19 cellular contexts compared by ENCODE assay signal in genomic region chr5:138947780-138948179, GRCh38.
"Had no signal": no experiment of that assay in that cellular context is flagged by ENCODE, and none has a peak within 500 bp of the region (broad histone marks: within the 10 kb centered on the region; RNA-seq: fewer than 3 reads in every experiment).

No MANE protein-coding gene starts in this region.

- H3K27me3 ChIP-seq: ascending aorta, foreskin keratinocyte, suprapubic skin, upper lobe of left lung had no signal

- H3K36me3 Mint-ChIP-seq: natural killer cell treated with Interleukin-12 subunit alpha and Interleukin-12 subunit beta and Interleukin-15 and Interleukin-18, amount 100 ng/mL, for 72 hours had no signal

- DNase-seq: activated CD4-positive, alpha-beta T cell treated with anti-CD3 and anti-CD28 coated beads, Interleukin-2, amount 10 ng/mL, durations not matched to agents 7 days and 5 days; activated CD8-positive, alpha-beta memory T cell treated with anti-CD3 and anti-CD28 coated beads, Interleukin-2, amount 50 U/mL, for 4 hours; activated naive CD4-positive, alpha-beta T cell treated with anti-CD3 and anti-CD28 coated beads, Interleukin-2, amount 50 U/mL, for 16 hours; activated T-cell treated with anti-CD3 and anti-CD28 coated beads, Interleukin-2, amount 50 U/mL, for 4 hours; foreskin keratinocyte; hypothalamus; islet precursor cell; occipital lobe; right cardiac atrium; T1000 had no signal

- H3K4me1 ChIP-seq: foreskin keratinocyte had no signal

- H3K9me3 Mint-ChIP-seq: activated CD4-positive, alpha-beta T cell treated with anti-CD3 and anti-CD28 coated beads, Interleukin-2, amount 10 ng/mL, durations not matched to agents 7 days and 5 days; activated T-cell treated with anti-CD3 and anti-CD28 coated beads, Interleukin-2, amount 50 U/mL, for 4 hours; mesothelial cell of epicardium; natural killer cell treated with Interleukin-12 subunit alpha and Interleukin-12 subunit beta and Interleukin-15 and Interleukin-18, amount 100 ng/mL, for 72 hours; stimulated activated naive CD8-positive, alpha-beta T cell treated with anti-CD3 and anti-CD28 coated beads, Interleukin-15, Interleukin-2, amounts not matched to agents 100 ng/mL and 50 ng/mL, for 24 hours had no signal

- H3K27me3 Mint-ChIP-seq: activated CD4-positive, alpha-beta T cell treated with anti-CD3 and anti-CD28 coated beads, Interleukin-2, amount 10 ng/mL, durations not matched to agents 7 days and 5 days; natural killer cell treated with Interleukin-12 subunit alpha and Interleukin-12 subunit beta and Interleukin-15 and Interleukin-18, amount 100 ng/mL, for 72 hours; stimulated activated naive CD8-positive, alpha-beta T cell treated with anti-CD3 and anti-CD28 coated beads, Interleukin-15, Interleukin-2, amounts not matched to agents 100 ng/mL and 50 ng/mL, for 24 hours had no signal

- H3K27ac ChIP-seq: ascending aorta, foreskin keratinocyte, prostate gland, skin epidermis, suprapubic skin had no signal

- H3K4me3 Mint-ChIP-seq: activated CD4-positive, alpha-beta T cell treated with anti-CD3 and anti-CD28 coated beads, Interleukin-2, amount 10 ng/mL, durations not matched to agents 7 days and 5 days; activated T-cell treated with anti-CD3 and anti-CD28 coated beads, Interleukin-2, amount 50 U/mL, for 4 hours; mesothelial cell of epicardium; natural killer cell treated with Interleukin-12 subunit alpha and Interleukin-12 subunit beta and Interleukin-15 and Interleukin-18, amount 100 ng/mL, for 72 hours; stimulated activated naive CD8-positive, alpha-beta T cell treated with anti-CD3 and anti-CD28 coated beads, Interleukin-15, Interleukin-2, amounts not matched to agents 100 ng/mL and 50 ng/mL, for 24 hours had no signal

- H3K36me3 ChIP-seq: prostate gland had no signal

- H3K9me3 ChIP-seq: ascending aorta, prostate gland, suprapubic skin, upper lobe of left lung had no signal

- ATAC-seq: activated T-cell treated with anti-CD3 and anti-CD28 coated beads, Interleukin-2, amount 50 U/mL, for 4 hours; foreskin keratinocyte; left lobe of liver; natural killer cell treated with Interleukin-12 subunit alpha and Interleukin-12 subunit beta and Interleukin-15 and Interleukin-18, amount 100 ng/mL, for 72 hours had no signal

- H3K4me3 ChIP-seq: ascending aorta, prostate gland, skin epidermis, suprapubic skin, upper lobe of left lung had no signal

- H3K27ac Mint-ChIP-seq: activated CD4-positive, alpha-beta T cell treated with anti-CD3 and anti-CD28 coated beads, Interleukin-2, amount 10 ng/mL, durations not matched to agents 7 days and 5 days; natural killer cell treated with Interleukin-12 subunit alpha and Interleukin-12 subunit beta and Interleukin-15 and Interleukin-18, amount 100 ng/mL, for 72 hours; stimulated activated naive CD8-positive, alpha-beta T cell treated with anti-CD3 and anti-CD28 coated beads, Interleukin-15, Interleukin-2, amounts not matched to agents 100 ng/mL and 50 ng/mL, for 24 hours had no signal
